Comparison of ENCODE assay signal across 11 cellular contexts in genomic region chr5:37657046-37657445, GRCh38.
"Had no signal": no experiment of that assay in that cellular context is flagged by ENCODE, and none has a peak within 500 bp of the region (broad histone marks: within the 10 kb centered on the region; RNA-seq: fewer than 3 reads in every experiment).

No MANE protein-coding gene starts in this region.

- H3K4me3 ChIP-seq: GM23248, GM23338, HAP-1 had no signal

- H3K36me3 ChIP-seq: HAP-1 had no signal

- ATAC-seq: GM23338, HCT116 had no signal

- FAIRE-seq: H1, H54 had no signal

- H2AFZ ChIP-seq: GM23248, GM23338 had no signal

- H3K4me2 ChIP-seq: GM23338 had no signal

- H3K9me3 ChIP-seq: HAP-1 had no signal

- H3K9ac ChIP-seq: GM23248 had no signal

- H3K27ac ChIP-seq: GM23248 had no signal

- DNase-seq: GM23248, GOT3, H7, H9, HCEC 1CT, HFFc6 had no signal
